ENCODE assay signal across 3 cellular contexts in genomic region chr22:30619909-30620308, GRCh38. TPM values are rescaled to one million over a fixed set of nuclear protein-coding genes. Genes with fewer than 3 reads are reported as not detected.
"Had no signal": no experiment of that assay in that cellular context is flagged by ENCODE, and none has a peak within 500 bp of the region (broad histone marks: within the 10 kb centered on the region; RNA-seq: fewer than 3 reads in every experiment).

No MANE protein-coding gene starts in this region.

RNA-seq across cellular contexts. Expression of gene GAL3ST1, which starts 45.4 kb away (rescaled TPM):
- total RNA-seq: HT1080, IMR-90 had no signal
- polyA plus RNA-seq: IgD-negative memory B cell, IMR-90 had no signal
